8 cellular contexts compared by ENCODE assay signal in the genomic region with DNA sequence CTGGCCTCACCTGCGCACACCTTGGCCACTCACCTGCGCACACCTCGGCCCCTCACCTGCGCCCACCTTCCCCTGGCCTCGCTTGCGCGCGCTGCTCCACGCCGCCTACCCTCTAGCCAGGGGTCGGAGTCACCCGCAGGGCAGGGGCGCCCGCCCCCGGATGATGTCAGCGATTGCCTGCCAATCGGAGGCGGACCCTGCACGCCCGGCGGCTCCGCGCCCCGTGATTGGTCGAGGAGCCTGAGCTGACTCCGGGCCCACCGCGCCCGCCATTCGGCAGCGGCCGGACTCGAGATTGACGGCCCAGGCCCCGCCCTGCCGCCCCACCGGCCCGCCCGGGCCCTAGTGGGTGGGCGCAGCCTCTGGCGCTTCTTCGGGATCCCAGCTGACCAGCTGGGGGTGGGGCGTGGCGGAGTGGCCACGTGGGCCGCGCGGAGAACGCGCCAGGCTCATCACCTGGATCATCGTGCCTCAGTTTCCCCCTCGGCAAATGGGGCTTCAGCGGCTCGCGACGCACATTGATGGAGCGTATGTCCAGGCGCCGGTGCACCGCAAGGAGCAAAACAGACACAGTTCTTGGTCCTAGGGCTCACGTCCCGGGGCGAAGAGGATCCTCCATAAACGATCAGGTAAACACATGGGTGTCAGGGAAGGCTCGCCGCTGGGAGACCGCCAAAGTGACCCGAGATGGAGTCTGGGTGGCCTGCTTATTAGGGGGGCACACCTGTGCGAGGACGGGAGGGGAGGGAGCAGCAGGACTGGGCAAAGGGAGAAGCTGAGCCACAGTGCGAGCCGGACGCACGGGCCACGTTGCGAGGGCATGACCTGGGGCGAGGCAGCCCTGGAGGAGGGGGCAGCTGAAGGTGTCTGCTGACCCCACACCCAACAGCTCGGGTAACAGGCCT. TPM values are rescaled to one million over a fixed set of nuclear protein-coding genes. Genes with fewer than 3 reads are reported as not detected.
A peak's percentile ranks its signal among the peaks of the same experiment; 100 is the strongest.
DNase-seq lines count a peak whose midpoint lies in the region; ATAC-seq and TF ChIP-seq lines count a peak whose summit lies in the region.

A gene with protein sequence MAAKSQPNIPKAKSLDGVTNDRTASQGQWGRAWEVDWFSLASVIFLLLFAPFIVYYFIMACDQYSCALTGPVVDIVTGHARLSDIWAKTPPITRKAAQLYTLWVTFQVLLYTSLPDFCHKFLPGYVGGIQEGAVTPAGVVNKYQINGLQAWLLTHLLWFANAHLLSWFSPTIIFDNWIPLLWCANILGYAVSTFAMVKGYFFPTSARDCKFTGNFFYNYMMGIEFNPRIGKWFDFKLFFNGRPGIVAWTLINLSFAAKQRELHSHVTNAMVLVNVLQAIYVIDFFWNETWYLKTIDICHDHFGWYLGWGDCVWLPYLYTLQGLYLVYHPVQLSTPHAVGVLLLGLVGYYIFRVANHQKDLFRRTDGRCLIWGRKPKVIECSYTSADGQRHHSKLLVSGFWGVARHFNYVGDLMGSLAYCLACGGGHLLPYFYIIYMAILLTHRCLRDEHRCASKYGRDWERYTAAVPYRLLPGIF (minus strand): TSS at position 137 of the 905 bp plus-strand sequence. CDS start 3,441 bp downstream, outside the sequence.

- H3K27me3 ChIP-seq in SJSA1 (replicated peaks) (no peaks in the 10 kb centered on the region), foreskin keratinocyte (no peaks in the 10 kb centered on the region), neuron (ENCODE audit: insufficient read depth, low read length) (no peaks in the 10 kb centered on the region), subcutaneous abdominal adipose tissue (ENCODE audit: control insufficient read depth in 5 of 5, insufficient read depth in 4 of 5, low read length in 5 of 5) (no peaks in the 10 kb centered on the region)

- CTCF ChIA-PET in HEK293T (lab: Yijun Ruan, JAX), result interaction anchor here (0.5 kb wide), 1 partner anchor 367 kb away, joined by 3 read pairs; no protein-coding TSS in a partner anchor

- H2AFZ ChIP-seq in neuron (ENCODE audit: low read depth, low read length), result peak within 1 kb of the TSS; percentile 82

- H3K27ac ChIP-seq in SJSA1 (0 out of 2 replicates have a peak within 1 kb of the TSS, but pooled peaks have one; percentile 42), foreskin keratinocyte (peak within 1 kb of the TSS; percentile 84), subcutaneous abdominal adipose tissue (ENCODE audit: low read depth, low read length) (peak within 1 kb of the TSS; percentile 60)

- peak; percentile 83 for ATAC-seq in foreskin keratinocyte

- no peaks in the 10 kb centered on the region for H3K9me3 ChIP-seq in SJSA1 (replicated peaks)
- peaks cover 2% of the 10 kb centered on the region for H3K9me3 ChIP-seq in neuron (ENCODE audit: low read length)
- peaks cover 0 to 9% (median 2%) of the 10 kb centered on the region in 5 donors for H3K9me3 ChIP-seq in subcutaneous abdominal adipose tissue (ENCODE audit: control insufficient read depth in 5 of 5, low read length in 5 of 5)

- H3K4me1 ChIP-seq in SJSA1 (replicated peaks) (0 out of 2 replicates have a peak, but pooled peaks cover 3% of the 10 kb centered on the region), foreskin keratinocyte (peaks cover 10% of the 10 kb centered on the region), neuron (ENCODE audit: insufficient read depth, low read length) (peaks cover 42% of the 10 kb centered on the region), subcutaneous abdominal adipose tissue (ENCODE audit: control insufficient read depth in 5 of 5, insufficient read depth in 5 of 5, low read length in 5 of 5) (peaks cover 0 to 39% (median 36%) of the 10 kb centered on the region in 5 donors)

- peaks cover 6% of the 10 kb centered on the region; the same call in 1 of the 2 replicates for H3K36me3 ChIP-seq in SJSA1
- H3K36me3 ChIP-seq in neuron (ENCODE audit: insufficient read depth, low read length), result peaks cover 32% of the 10 kb centered on the region
- peaks cover 0 to 9% (median 9%) of the 10 kb centered on the region in 5 donors for H3K36me3 ChIP-seq in subcutaneous abdominal adipose tissue (ENCODE audit: control insufficient read depth in 5 of 5, insufficient read depth in 5 of 5, low read length in 5 of 5)

- H3K9ac ChIP-seq in subcutaneous abdominal adipose tissue (ENCODE audit: low read length in 5 of 5), result peak within 1 kb of the TSS; percentile 64 to 90 (median 68)

- H3K4me3 ChIP-seq in SJSA1, result peak within 1 kb of the TSS; percentile 57
- H3K4me3 ChIP-seq in neuron (ENCODE audit: low read length), result peak within 1 kb of the TSS; percentile 84
- H3K4me3 ChIP-seq in subcutaneous abdominal adipose tissue (ENCODE audit: low read depth in 1 of 5, low read length in 5 of 5), result peak within 1 kb of the TSS; percentile 73 to 92 (median 89)

- DNase-seq in GM03348 (ENCODE audit: low spot score) (peak; percentile 100), HEK293T (ENCODE audit: extremely low spot score) (peak; percentile 95), MV-4-11 (lab: John Stamatoyannopoulos, UW) (peak; percentile 85), SJSA1 (ENCODE audit: low read depth in 1 of 2, low spot score in 2 of 2) (peak; percentile 71 to 91), foreskin keratinocyte (peak; percentile 70 to 82)
- DNase-seq in activated naive CD4-positive, alpha-beta T cell (lab: John Stamatoyannopoulos, UW), result peak; percentile 75 to 90 (median 76)

- POLR2A ChIA-PET in HEK293T (lab: Yijun Ruan, JAX), result interaction anchor here (1.1 to 1.5 kb wide), 2 partner anchors 10 to 15 kb away, joined by 4 to 7 read pairs; no protein-coding TSS in a partner anchor

- TF ChIP-seq CTCF in foreskin keratinocyte (conservative IDR thresholded peaks at IDR 0.05), result no peak

TF ChIP-seq in HEK293T, 16 proteins besides CTCF, POLR2A, EP300 and RAD21:
- TF ChIP-seq TARDBP (IDR thresholded peaks at IDR 0.05), result 0 out of 2 replicates have a peak, but pooled peaks have one; percentile 46
- peak; percentile 71 for TF ChIP-seq CTBP1 (IDR thresholded peaks at IDR 0.05; ENCODE audit: borderline replicate concordance)
- TF ChIP-seq LEF1 (IDR thresholded peaks at IDR 0.05; ENCODE audit: borderline replicate concordance), result no peak
- no peak for TF ChIP-seq SUZ12 (IDR thresholded peaks at IDR 0.05)
- TF ChIP-seq L3MBTL2 (conservative IDR thresholded peaks at IDR 0.05), result peak; percentile 64
- no peak for TF ChIP-seq FOXA1 (IDR thresholded peaks at IDR 0.05)
- TF ChIP-seq FOXM1 (IDR thresholded peaks at IDR 0.05; ENCODE audit: borderline replicate concordance), result no peak
- TF ChIP-seq ELF4 (IDR thresholded peaks at IDR 0.05), result no peak
- TF ChIP-seq FOXK2 (IDR thresholded peaks at IDR 0.05), result no peak
- TF ChIP-seq NFRKB (IDR thresholded peaks at IDR 0.05), result no peak
- no peak for TF ChIP-seq BHLHE40 (IDR thresholded peaks at IDR 0.05; ENCODE audit: borderline replicate concordance)
- no peak for TF ChIP-seq ZNF384 (IDR thresholded peaks at IDR 0.05)
- TF ChIP-seq, protein P1, sequence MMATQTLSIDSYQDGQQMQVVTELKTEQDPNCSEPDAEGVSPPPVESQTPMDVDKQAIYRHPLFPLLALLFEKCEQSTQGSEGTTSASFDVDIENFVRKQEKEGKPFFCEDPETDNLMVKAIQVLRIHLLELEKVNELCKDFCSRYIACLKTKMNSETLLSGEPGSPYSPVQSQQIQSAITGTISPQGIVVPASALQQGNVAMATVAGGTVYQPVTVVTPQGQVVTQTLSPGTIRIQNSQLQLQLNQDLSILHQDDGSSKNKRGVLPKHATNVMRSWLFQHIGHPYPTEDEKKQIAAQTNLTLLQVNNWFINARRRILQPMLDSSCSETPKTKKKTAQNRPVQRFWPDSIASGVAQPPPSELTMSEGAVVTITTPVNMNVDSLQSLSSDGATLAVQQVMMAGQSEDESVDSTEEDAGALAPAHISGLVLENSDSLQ (IDR thresholded peaks at IDR 0.05), result peak; percentile 98
- no peak for TF ChIP-seq ARNT (IDR thresholded peaks at IDR 0.05)
- TF ChIP-seq HDGF (IDR thresholded peaks at IDR 0.05; ENCODE audit: borderline replicate concordance), result no peak
- no peak for TF ChIP-seq SP1 (IDR thresholded peaks at IDR 0.05)

RNA-seq across cellular contexts. Expression of the gene that starts here (rescaled TPM):
- total RNA-seq in SJSA1 (2014; rRNA removed; shearing (Covaris generic)), result 9.2 and 15.4 TPM in 2 replicates
- 130 and 176 TPM in 2 replicates for total RNA-seq in foreskin keratinocyte
- 142 and 182 TPM in 2 replicates for polyA plus RNA-seq in foreskin keratinocyte

Comparison
In these comparisons a context has a peak if more than half of its experiments do, and no peak if none do; other contexts are left out.
1. Peak in every context shown above with its lines: DNase-seq, ATAC-seq, H3K4me3 ChIP-seq and H3K27ac ChIP-seq.